8 cellular contexts compared by ENCODE assay signal in the genomic region with DNA sequence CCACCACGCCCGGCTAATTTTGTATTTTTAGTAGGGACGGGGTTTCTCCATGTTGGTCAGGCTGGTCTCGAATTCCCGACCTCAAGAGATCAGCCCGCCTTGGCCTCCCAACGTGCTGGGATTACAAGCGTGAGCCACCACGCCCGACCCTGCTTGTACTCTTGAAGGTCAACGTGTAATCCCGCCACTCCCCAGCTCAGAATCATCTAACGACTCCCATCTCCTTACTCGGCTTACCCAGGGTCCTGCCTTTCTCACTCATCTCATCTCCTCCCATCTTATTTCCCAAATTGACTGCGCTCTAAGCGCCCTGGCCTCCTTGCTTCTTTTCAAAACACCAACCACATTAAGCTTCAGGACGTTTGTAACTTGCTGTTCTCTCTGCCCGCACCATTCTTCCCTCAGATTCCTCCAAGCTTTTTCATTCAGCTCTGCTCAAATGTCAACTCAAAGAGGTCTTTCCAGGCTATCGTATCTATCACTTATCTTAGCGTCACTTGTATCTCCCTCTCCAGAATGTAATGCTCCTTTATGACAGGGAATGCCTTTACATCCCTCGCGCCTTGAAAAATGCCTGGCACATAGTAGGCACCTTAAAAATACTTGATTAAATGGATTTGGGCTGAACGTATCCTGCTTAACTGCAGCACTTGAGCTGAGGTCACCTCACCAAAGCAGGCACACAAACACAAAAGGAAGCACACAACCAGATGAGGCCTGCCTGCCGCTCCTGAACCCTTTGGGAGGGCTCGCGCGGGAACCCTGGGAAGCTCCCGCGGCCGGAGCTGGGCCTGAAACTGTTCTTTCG. TPM values are rescaled to one million over a fixed set of nuclear protein-coding genes. Genes with fewer than 3 reads are reported as not detected.
A peak's percentile ranks its signal among the peaks of the same experiment; 100 is the strongest.
DNase-seq lines count a peak whose midpoint lies in the region; ATAC-seq and TF ChIP-seq lines count a peak whose summit lies in the region.

No MANE protein-coding gene starts in this region.

- peak overlapping the region; percentile 6 for H4K8ac ChIP-seq in H9 (replicated peaks; ENCODE audit: insufficient read length, low read depth, low read length)

- H3K79me1 ChIP-seq in H9 (ENCODE audit: insufficient read depth, low read depth, low read length, poor library complexity, severe bottlenecking) = no peaks in the 10 kb centered on the region

- H4K20me1 ChIP-seq in H9 (ENCODE audit: control insufficient read depth, insufficient read depth, insufficient read length) = no peaks in the 10 kb centered on the region

- peaks cover 3% of the 10 kb centered on the region; the same call in 1 of the 2 replicates for H3K27me3 Mint-ChIP-seq in H9 (ENCODE audit: low read depth)
- no peaks in the 10 kb centered on the region; the same call in 1 of the 2 replicates for H3K27me3 Mint-ChIP-seq in WTC11 (ENCODE audit: low read depth)
- H3K27me3 Mint-ChIP-seq in glutamatergic neuron (ENCODE audit: unreplicated experiment) = peaks cover 9% of the 10 kb centered on the region

- H3K36me3 Mint-ChIP-seq in H9 (ENCODE audit: insufficient read depth in 1 of 3, low read depth in 3 of 3) (peaks cover under 1 to 6% (median 4%) of the 10 kb centered on the region in 3 experiments), WTC11 (peaks cover 5% of the 10 kb centered on the region; the same call in 1 of the 2 replicates), glutamatergic neuron (ENCODE audit: unreplicated experiment) (no peaks in the 10 kb centered on the region)

- H3K9ac ChIP-seq in H9 (ENCODE audit: extremely low read depth, insufficient read length, low read length) (peak overlapping the region; percentile 94), rectal smooth muscle tissue (ENCODE audit: low read length) (peak overlapping the region; percentile 100)

- no peaks in the 10 kb centered on the region for H3K36me3 ChIP-seq in rectal smooth muscle tissue (ENCODE audit: control insufficient read depth, insufficient read depth, low read length)

- no peak overlapping the region for H2AFZ ChIP-seq in H9 (ENCODE audit: low read length)

- H3K27ac ChIP-seq in H9 (ENCODE audit: insufficient read length, low read depth, low read length) (peak overlapping the region; percentile 92), rectal smooth muscle tissue (ENCODE audit: low read depth, low read length) (peak overlapping the region; percentile 99)

- H2BK12ac ChIP-seq in H9 (ENCODE audit: insufficient read length, low read depth, low read length) = no peak overlapping the region

- H3K4me1 Mint-ChIP-seq in H9 (peaks cover 15 to 18% of the 10 kb centered on the region in 2 experiments), WTC11 (peaks cover 27% of the 10 kb centered on the region), glutamatergic neuron (ENCODE audit: low read depth, unreplicated experiment) (peaks cover 10% of the 10 kb centered on the region)

- H3K4me2 ChIP-seq in H9 (ENCODE audit: insufficient read depth, insufficient read length, low read length) = peak overlapping the region; percentile 70

- TF ChIP-seq CTCF in AG04449 (IDR thresholded peaks at IDR 0.05; ENCODE audit: insufficient read depth, low read length, missing control alignments) = no peak
- no peak for TF ChIP-seq CTCF in H9 (conservative IDR thresholded peaks at IDR 0.05)
- no peak for TF ChIP-seq CTCF in WTC11 (IDR thresholded peaks at IDR 0.05)
- no peak for TF ChIP-seq CTCF in glutamatergic neuron (IDR thresholded peaks at IDR 0.05; ENCODE audit: partially characterized antibody, unreplicated experiment)

- H2BK5ac ChIP-seq in H9 (ENCODE audit: insufficient read length, low read length) = peak overlapping the region; percentile 32

- peak overlapping the region; percentile 53 for H4K5ac ChIP-seq in H9 (ENCODE audit: insufficient read length, low read depth, low read length)

- H3K9me3 Mint-ChIP-seq in H9 (no peaks in the 10 kb centered on the region), WTC11 (no peaks in the 10 kb centered on the region), glutamatergic neuron (ENCODE audit: unreplicated experiment) (peaks cover 16% of the 10 kb centered on the region)

- DNase-seq in AG04449 (ENCODE audit: low read depth, low spot score) (no peak), H9 (no peak), WTC11 (ENCODE audit: low spot score) (no peak), glutamatergic neuron (peak; percentile 77), NCI-H1092 (lab: John Stamatoyannopoulos, UW) (no peak), SKM-1 (lab: John Stamatoyannopoulos, UW; ENCODE audit: unreplicated experiment) (no peak)

- H3K18ac ChIP-seq in H9 (ENCODE audit: insufficient read length, low read depth, low read length) = peak overlapping the region; percentile 92

- peak; percentile 2 for ATAC-seq in WTC11
- no peak for ATAC-seq in HG02981 (IDR thresholded peaks at IDR 0.05; ENCODE audit: unreplicated experiment)

- H3K27ac Mint-ChIP-seq in H9 = peak overlapping the region; percentile 94 to 100 (median 100)
- H3K27ac Mint-ChIP-seq in WTC11 = peak overlapping the region; percentile 96
- H3K27ac Mint-ChIP-seq in glutamatergic neuron (ENCODE audit: unreplicated experiment) = peak overlapping the region; percentile 97

- peaks cover 16% of the 10 kb centered on the region for H3K23me2 ChIP-seq in H9 (ENCODE audit: insufficient read length, low read depth, low read length, poor library complexity, severe bottlenecking)

- no CpG with 5 or more reads among the region's 31 CpGs for WGBS in H9 (ENCODE audit: extremely low coverage, insufficient read length, low lambda C conversion rate)

- H3K4me3 ChIP-seq in AG04449 (ENCODE audit: low read depth, low read length) (peak overlapping the region; percentile 89), rectal smooth muscle tissue (ENCODE audit: low read length) (peak overlapping the region; percentile 87)

- H2AK5ac ChIP-seq in H9 (ENCODE audit: insufficient read length, low read length) = no peak overlapping the region

- H3T11ph ChIP-seq in H9 (ENCODE audit: low read length) = no peak overlapping the region

- H3K9me3 ChIP-seq in H9 (ENCODE audit: control insufficient read depth, low read depth, low read length) = no peaks in the 10 kb centered on the region

- H3K23ac ChIP-seq in H9 (ENCODE audit: insufficient read length, low read depth, low read length) = no peak overlapping the region

- H2BK15ac ChIP-seq in H9 (ENCODE audit: low read depth, low read length) = no peak overlapping the region

- H3K4me3 Mint-ChIP-seq in H9 = peak overlapping the region; percentile 85 to 88
- H3K4me3 Mint-ChIP-seq in WTC11 = peak overlapping the region; percentile 85
- H3K4me3 Mint-ChIP-seq in glutamatergic neuron (ENCODE audit: unreplicated experiment) = peak overlapping the region; percentile 96

- CTCF ChIA-PET in AG04449 (lab: Yijun Ruan, JAX) = interaction anchor here (0.6 to 1.6 kb wide), 5 partner anchors 257 to 311 kb away, joined by 3 to 13 read pairs (median 3); no protein-coding TSS in a partner anchor
- CTCF ChIA-PET in WTC11 (lab: Charles Lee) = interaction anchor here (0.6 to 1.8 kb wide), 7 partner anchors 10 to 406 kb away, joined by 3 to 10 read pairs (median 4); partner anchors contain the start of gene DOCK7

- peak overlapping the region; percentile 2 for H3K56ac ChIP-seq in H9 (ENCODE audit: insufficient read length, low read depth, low read length)

- peaks cover 21% of the 10 kb centered on the region for H3K79me2 ChIP-seq in H9 (ENCODE audit: insufficient read depth, low read length)

- no peak overlapping the region; the same call in 1 of the 2 replicates for H3K4ac ChIP-seq in H9 (ENCODE audit: low read depth, low read length)

- no peak overlapping the region for H4K91ac ChIP-seq in H9 (ENCODE audit: insufficient read length, low read depth, low read length)

- no peak overlapping the region for H2BK20ac ChIP-seq in H9 (ENCODE audit: low read depth, low read length, poor library complexity, severe bottlenecking)

- H3K27me3 ChIP-seq in H9 (ENCODE audit: insufficient read depth, low read length) (no peaks in the 10 kb centered on the region), rectal smooth muscle tissue (ENCODE audit: control insufficient read depth, insufficient read depth, low read length) (no peaks in the 10 kb centered on the region)

- H3K14ac ChIP-seq in H9 (ENCODE audit: insufficient read depth, low read length) = peak overlapping the region; percentile 97

- H2BK120ac ChIP-seq in H9 (ENCODE audit: low read depth, low read length, poor library complexity, severe bottlenecking) = no peak overlapping the region

- H3K4me1 ChIP-seq in H9 (ENCODE audit: insufficient read depth, low read length) (no peaks in the 10 kb centered on the region), rectal smooth muscle tissue (ENCODE audit: control insufficient read depth, insufficient read depth, low read length) (peaks cover 9% of the 10 kb centered on the region)

- POLR2A ChIA-PET in AG04449 (lab: Yijun Ruan, JAX) (no interaction called here), WTC11 (lab: Charles Lee) (interaction anchor here (0.5 to 1.3 kb wide), 6 partner anchors 8 to 521 kb away, joined by 3 to 5 read pairs (median 3); no protein-coding TSS in a partner anchor)

TF ChIP-seq in WTC11, 78 proteins besides CTCF, POLR2A, EP300 and RAD21:
- TF ChIP-seq TP53 (CRISPR knock-in tag; IDR thresholded peaks at IDR 0.05) (0 out of 2 replicates have a peak, but pooled peaks have one; percentile 32), ZBTB21 (CRISPR knock-in tag; IDR thresholded peaks at IDR 0.05; ENCODE audit: borderline replicate concordance) (0 out of 2 replicates have a peak, but pooled peaks have one; percentile 31)
- TF ChIP-seq, protein P1, sequence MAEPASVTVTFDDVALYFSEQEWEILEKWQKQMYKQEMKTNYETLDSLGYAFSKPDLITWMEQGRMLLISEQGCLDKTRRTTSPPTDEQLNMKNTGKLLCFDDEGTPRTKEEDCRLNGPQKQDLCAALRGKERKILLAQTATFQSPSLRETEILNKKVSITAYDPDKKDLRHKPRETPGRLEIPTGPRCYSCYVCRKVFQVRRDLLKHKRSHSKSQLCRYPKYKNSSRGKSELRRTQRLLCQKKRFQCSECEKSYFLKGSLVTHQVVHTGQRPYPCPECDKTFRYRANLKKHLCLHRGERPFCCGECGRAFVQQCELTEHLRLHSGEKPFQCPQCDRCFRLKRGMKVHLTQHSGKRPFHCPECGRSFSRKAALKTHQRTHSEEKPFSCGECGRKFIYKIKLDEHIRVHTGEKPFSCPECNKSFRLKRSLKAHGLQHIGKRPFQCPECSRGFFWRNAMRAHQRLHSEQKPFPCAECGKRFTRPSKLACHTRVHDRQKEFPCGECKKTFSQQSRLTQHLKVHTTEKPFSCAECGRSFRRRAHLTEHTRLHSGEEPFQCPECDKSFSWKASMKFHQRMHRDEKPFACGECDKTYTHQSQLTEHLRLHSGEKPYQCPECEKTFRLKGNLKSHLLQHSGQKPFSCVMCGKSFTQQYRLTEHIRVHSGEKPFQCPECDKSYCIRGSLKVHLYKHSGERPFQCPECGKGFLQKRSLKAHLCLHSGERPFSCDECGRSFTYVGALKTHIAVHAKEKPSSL (CRISPR knock-in tag; conservative IDR thresholded peaks at IDR 0.05) = no peak

RNA-seq across cellular contexts. Expression of gene USP1, which starts 1.4 kb away (rescaled TPM):
- total RNA-seq in H9 (2021) (62.2 and 64.6 TPM in 2 replicates), WTC11 (2021) (34.6 to 37.4 TPM (median 35.2 TPM) in 3 replicates), glutamatergic neuron (ENCODE audit: unreplicated experiment) (13.6 TPM)
